In the genomic region with DNA sequence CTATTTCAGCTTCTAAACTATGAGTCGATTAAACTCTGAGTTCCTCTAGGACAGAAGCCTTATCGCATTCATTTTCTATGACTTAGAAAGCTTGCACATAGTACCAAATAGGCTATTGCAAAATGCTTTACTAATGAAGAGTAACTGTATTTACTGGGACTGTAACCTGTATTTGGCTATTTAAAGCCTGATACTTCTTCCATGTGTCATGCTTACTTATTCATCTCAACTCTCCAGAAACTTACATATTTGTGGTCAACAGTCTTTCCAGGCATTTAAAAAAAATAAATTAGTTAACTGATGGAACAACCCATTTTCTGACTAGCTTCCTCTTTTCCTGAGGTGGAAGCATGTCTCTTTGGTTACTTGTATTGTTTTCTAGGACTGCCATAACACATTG, we compare ENCODE assay signal across 24 cellular contexts.
DNase-seq lines count a peak whose midpoint lies in the region; FAIRE-seq and TF ChIP-seq lines count a peak whose summit lies in the region.
"Had no signal": no experiment of that assay in that cellular context is flagged by ENCODE, and none has a peak within 500 bp of the region (broad histone marks: within the 10 kb centered on the region; RNA-seq: fewer than 3 reads in every experiment).

No MANE protein-coding gene starts in this region.

- TF ChIP-seq CTCF in OCI-LY1 (IDR thresholded peaks at IDR 0.05; ENCODE audit: low read length) (no peak), endothelial cell of umbilical vein (IDR thresholded peaks at IDR 0.05; ENCODE audit: extremely low read depth in 1 of 2, insufficient read depth in 1 of 2, low read depth in 1 of 2, low read length in 2 of 2) (no peak), Calu3 (IDR thresholded peaks at IDR 0.05; ENCODE audit: unreplicated experiment) (no peak)

- no peak overlapping the region for H2AK5ac ChIP-seq in trophoblast cell (ENCODE audit: low read length)

- H4K8ac ChIP-seq in trophoblast cell (ENCODE audit: low read depth, low read length) = no peak overlapping the region

- H4K20me1 ChIP-seq in OCI-LY1 (ENCODE audit: insufficient read depth, low read length) = no peaks in the 10 kb centered on the region
- no peaks in the 10 kb centered on the region for H4K20me1 ChIP-seq in endothelial cell of umbilical vein (replicated peaks; ENCODE audit: control insufficient read depth, extremely low read depth, insufficient read depth, low read length)

- no peaks in the 10 kb centered on the region for H3F3A ChIP-seq in OCI-LY1 (ENCODE audit: insufficient read depth, low read length)

- H3K27ac ChIP-seq in OCI-LY1 (ENCODE audit: low read depth, low read length, poor library complexity, severe bottlenecking) (no peak overlapping the region), endothelial cell of umbilical vein (ENCODE audit: insufficient read depth, low read depth, low read length) (no peak overlapping the region), trophoblast cell (ENCODE audit: low read depth, low read length) (no peak overlapping the region)
- H3K27ac ChIP-seq: ovary, SJCRH30 had no signal

- no peaks in the 10 kb centered on the region for H3K36me3 ChIP-seq in OCI-LY1 (ENCODE audit: insufficient read depth, low read length)
- H3K36me3 ChIP-seq in endothelial cell of umbilical vein (ENCODE audit: control insufficient read depth in 2 of 2, extremely low read depth in 1 of 2, insufficient read depth in 2 of 2, low read length in 2 of 2) = no peaks in the 10 kb centered on the region
- no peaks in the 10 kb centered on the region for H3K36me3 ChIP-seq in trophoblast cell (ENCODE audit: control insufficient read depth in 1 of 2, insufficient read depth in 2 of 2, low read length in 2 of 2)
- H3K36me3 ChIP-seq: ovary, SJCRH30 had no signal

- H3K4me2 ChIP-seq in OCI-LY1 (ENCODE audit: low read length) (no peak overlapping the region), endothelial cell of umbilical vein (ENCODE audit: insufficient read depth, low read length) (no peak overlapping the region), trophoblast cell (ENCODE audit: low read length) (no peak overlapping the region)

- H3K9me3 Mint-ChIP-seq in Calu3 (ENCODE audit: low read depth, unreplicated experiment) = no peaks in the 10 kb centered on the region

- no peak overlapping the region for H2BK5ac ChIP-seq in trophoblast cell (ENCODE audit: low read depth, low read length, poor library complexity)

- intact Hi-C loops in endothelial cell of umbilical vein (cut with micrococcal nuclease) = no loop called here
- intact Hi-C loops in Calu3 (cut with micrococcal nuclease; ENCODE audit: unreplicated experiment) = no loop called here

- H3K9ac ChIP-seq in OCI-LY1 (ENCODE audit: low read length) (no peak overlapping the region), endothelial cell of umbilical vein (replicated peaks; ENCODE audit: extremely low read depth, insufficient read depth, low read length) (no peak overlapping the region), trophoblast cell (ENCODE audit: low read length) (no peak overlapping the region)

- no peaks in the 10 kb centered on the region for H3K27me3 ChIP-seq in OCI-LY1 (ENCODE audit: insufficient read depth, low read length)
- H3K27me3 ChIP-seq in endothelial cell of umbilical vein (ENCODE audit: control insufficient read depth in 2 of 2, insufficient read depth in 2 of 2, low read length in 2 of 2) = no peaks in the 10 kb centered on the region
- H3K27me3 ChIP-seq in trophoblast cell (ENCODE audit: insufficient read depth, low read length) = no peaks in the 10 kb centered on the region
- H3K27me3 ChIP-seq: ovary, SJCRH30 had no signal

- H3K4me1 ChIP-seq in OCI-LY1 (ENCODE audit: insufficient read depth, low read length, severe bottlenecking) (no peaks in the 10 kb centered on the region), endothelial cell of umbilical vein (ENCODE audit: control insufficient read depth, extremely low read depth, insufficient read depth, low read length) (no peaks in the 10 kb centered on the region), trophoblast cell (ENCODE audit: control insufficient read depth in 1 of 2, insufficient read depth in 2 of 2, low read length in 2 of 2) (no peaks in the 10 kb centered on the region)
- H3K4me1 ChIP-seq: SJCRH30 had no signal

- TF ChIP-seq POLR2A in endothelial cell of umbilical vein (IDR thresholded peaks at IDR 0.05; ENCODE audit: low read depth, low read length) = no peak

- H3K9me1 ChIP-seq in endothelial cell of umbilical vein (replicated peaks; ENCODE audit: control insufficient read depth, extremely low read depth, insufficient read depth, low read length) = no peaks in the 10 kb centered on the region

- BruUV-seq in endothelial cell of umbilical vein (replicated peaks; lab: Mats Ljungman, UMichigan) = no TSS peak
- no TSS peak for BruUV-seq in Calu3 (replicated peaks; lab: Mats Ljungman, UMichigan)

- H3K14ac ChIP-seq in trophoblast cell (ENCODE audit: low read length) = no peak overlapping the region

- CTCF ChIA-PET in endothelial cell of umbilical vein (lab: Charles Lee) (no interaction called here), Calu3 (lab: Charles Lee) (no interaction called here)

- no peaks in the 10 kb centered on the region for H3K27me3 Mint-ChIP-seq in Calu3 (ENCODE audit: unreplicated experiment)
- H3K27me3 Mint-ChIP-seq: activated CD4-positive, alpha-beta T cell treated with anti-CD3 and anti-CD28 coated beads for 36 hours; naive thymus-derived CD8-positive, alpha-beta T cell had no signal

- H4K91ac ChIP-seq in trophoblast cell (ENCODE audit: low read depth, low read length) = no peak overlapping the region

- H3K79me1 ChIP-seq in trophoblast cell (ENCODE audit: low read length) = no peaks in the 10 kb centered on the region

- H3K23ac ChIP-seq in trophoblast cell (ENCODE audit: low read length) = no peak overlapping the region

- H3K4me3 Mint-ChIP-seq in Calu3 (ENCODE audit: low read depth, unreplicated experiment) = no peak overlapping the region
- H3K4me3 Mint-ChIP-seq: activated CD4-positive, alpha-beta T cell treated with anti-CD3 and anti-CD28 coated beads for 36 hours; naive thymus-derived CD8-positive, alpha-beta T cell had no signal

- no peaks in the 10 kb centered on the region for H3K36me3 Mint-ChIP-seq in Calu3 (ENCODE audit: insufficient read depth, unreplicated experiment)
- H3K36me3 Mint-ChIP-seq: naive thymus-derived CD8-positive, alpha-beta T cell had no signal

- H2AFZ ChIP-seq in OCI-LY1 (ENCODE audit: low read length) (0 out of 2 replicates have a peak overlapping the region, but pooled peaks have one; percentile 63), endothelial cell of umbilical vein (ENCODE audit: low read depth, low read length) (no peak overlapping the region), trophoblast cell (ENCODE audit: insufficient read depth, low read length, poor library complexity) (no peak overlapping the region)

- H3K79me2 ChIP-seq in OCI-LY1 (ENCODE audit: insufficient read depth, low read length) = no peaks in the 10 kb centered on the region
- H3K79me2 ChIP-seq in endothelial cell of umbilical vein (ENCODE audit: control insufficient read depth, insufficient read depth, low read length) = no peaks in the 10 kb centered on the region
- no peaks in the 10 kb centered on the region for H3K79me2 ChIP-seq in trophoblast cell (ENCODE audit: control insufficient read depth, insufficient read depth, low read length, poor library complexity)

- no peak overlapping the region for H3K18ac ChIP-seq in trophoblast cell (ENCODE audit: low read length)

- no peak overlapping the region for H3K4ac ChIP-seq in trophoblast cell (ENCODE audit: low read depth, low read length)

- no peak overlapping the region for H3K4me3 ChIP-seq in OCI-LY1 (ENCODE audit: low read depth, low read length, poor library complexity, severe bottlenecking)
- no peak overlapping the region for H3K4me3 ChIP-seq in endothelial cell of umbilical vein (replicated peaks in 1 of 3; ENCODE audit: insufficient read depth in 1 of 3, low read depth in 1 of 3, low read length in 3 of 3)
- no peak overlapping the region for H3K4me3 ChIP-seq in trophoblast cell (ENCODE audit: low read depth, low read length)
- H3K4me3 ChIP-seq: ovary, SJCRH30 had no signal

- no CpG with 5 or more reads among the region's 2 CpGs for WGBS in trophoblast cell (ENCODE audit: extremely low coverage, insufficient coverage, insufficient read length)

- H3K9me3 ChIP-seq in OCI-LY1 (ENCODE audit: low read length) (no peaks in the 10 kb centered on the region), endothelial cell of umbilical vein (replicated peaks; ENCODE audit: control insufficient read depth, insufficient read depth, low read length) (no peaks in the 10 kb centered on the region), trophoblast cell (ENCODE audit: insufficient read depth, low read depth, low read length) (no peaks in the 10 kb centered on the region)
- H3K9me3 ChIP-seq: ovary, SJCRH30 had no signal

- H2BK12ac ChIP-seq in trophoblast cell (ENCODE audit: low read length) = no peak overlapping the region

- POLR2A ChIA-PET in endothelial cell of umbilical vein (lab: Charles Lee) = no interaction called here

- no peak overlapping the region for H4K12ac ChIP-seq in trophoblast cell (ENCODE audit: low read depth, low read length)

- dilution Hi-C loops in endothelial cell of umbilical vein (cut with MboI; ENCODE audit: extremely low pct_ligation_motif_present, low sequenced_read_pairs) = no loop called here

- no peaks in the 10 kb centered on the region for H3K9me2 ChIP-seq in OCI-LY1 (ENCODE audit: low read depth, low read length)

- no peaks in the 10 kb centered on the region for H3K4me1 Mint-ChIP-seq in Calu3 (ENCODE audit: low read depth, unreplicated experiment)
- H3K4me1 Mint-ChIP-seq: activated CD4-positive, alpha-beta T cell treated with anti-CD3 and anti-CD28 coated beads for 36 hours; naive thymus-derived CD8-positive, alpha-beta T cell had no signal

- DNase-seq in EH (ENCODE audit: low read depth) (peak; percentile 0), endothelial cell of umbilical vein (ENCODE audit: low read depth, low spot score) (no peak), trophoblast cell (peak; percentile 4 to 66), Calu3 (no peak), DMS79 (lab: John Stamatoyannopoulos, UW) (no peak), DMS114 treated with DMSO at 0.1 percent for 48 hours (lab: John Stamatoyannopoulos, UW; ENCODE audit: unreplicated experiment) (no peak), mucosa of gallbladder (ENCODE audit: low spot score) (no peak)
- DNase-seq: activated CD4-positive, alpha-beta T cell treated with anti-CD3 and anti-CD28 coated beads for 36 hours; activated naive CD4-positive, alpha-beta T cell treated with anti-CD3 and anti-CD28 coated beads, Interleukin-2, amount 50 U/mL, for 16 hours; activated T-cell treated with anti-CD3 and anti-CD28 coated beads, Interleukin-2, amount 50 U/mL, for 48 hours; anterior cingulate cortex; DMS153; Karpas-422; naive thymus-derived CD8-positive, alpha-beta T cell; NCI-H1092 treated with DMSO at 0.1 percent for 48 hours; NCI-H2029 treated with DMSO at 0.1 percent for 48 hours; ovary; right cardiac atrium; SJCRH30; stimulated activated CD4-positive, alpha-beta T cell treated with anti-CD3 and anti-CD28 coated beads, Interleukin-15, amount 100 ng/mL, for 24 hours; stimulated activated CD8-positive, alpha-beta memory T cell treated with anti-CD3 and anti-CD28 coated beads, Interleukin-4, amount 100 ng/mL, for 48 hours had no signal

- peak; percentile 38 for FAIRE-seq in endothelial cell of umbilical vein (lab: Jason Lieb, UNC)
- FAIRE-seq: GM12891, HTR-8/SVneo had no signal

- no peak overlapping the region for H2BK120ac ChIP-seq in trophoblast cell (ENCODE audit: insufficient read depth, low read length, poor library complexity)

- H3K27ac Mint-ChIP-seq in Calu3 (ENCODE audit: unreplicated experiment) = no peak overlapping the region
- H3K27ac Mint-ChIP-seq: activated CD4-positive, alpha-beta T cell treated with anti-CD3 and anti-CD28 coated beads for 36 hours; naive thymus-derived CD8-positive, alpha-beta T cell had no signal

Comparison
In these comparisons a context has a peak if more than half of its experiments do, and no peak if none do; other contexts are left out.
1. DNase-seq: peak in EH (single experiment) and trophoblast cell (2 of 2); none in endothelial cell of umbilical vein (single experiment), Calu3 (single experiment), DMS79 (single experiment), DMS114 treated with DMSO at 0.1 percent for 48 hours (single experiment) and mucosa of gallbladder (single experiment).